In the genomic region with DNA sequence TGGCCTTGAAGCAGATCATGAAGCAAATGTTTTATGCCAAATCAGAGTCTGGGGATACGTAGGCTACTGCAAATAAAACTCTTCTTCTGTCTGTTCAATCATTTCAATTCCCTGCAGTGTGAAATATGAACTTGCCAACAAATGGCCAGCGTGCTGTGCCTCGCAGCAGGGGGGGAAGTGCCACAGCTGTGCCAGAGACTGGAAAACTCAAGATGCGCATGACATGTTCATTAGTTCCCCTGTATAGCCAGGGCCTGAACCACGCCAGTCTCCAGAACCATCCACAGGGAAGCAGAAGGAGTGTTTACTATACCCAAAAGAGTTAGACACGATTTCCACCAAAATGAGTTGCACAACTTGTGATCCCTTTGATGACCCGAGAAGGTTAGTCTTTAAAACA, we compare ENCODE assay signal across 12 cellular contexts.
DNase-seq lines count a peak whose midpoint lies in the region; ATAC-seq and TF ChIP-seq lines count a peak whose summit lies in the region.
"Had no signal": no experiment of that assay in that cellular context is flagged by ENCODE, and none has a peak within 500 bp of the region (broad histone marks: within the 10 kb centered on the region; RNA-seq: fewer than 3 reads in every experiment).

No MANE protein-coding gene starts in this region.

- H3K4me2 ChIP-seq in OCI-LY7 (ENCODE audit: low read length): no peak overlapping the region

- 30 to 56% (median 42%) methylated on average over 7 of the region's 7 CpGs for WGBS in heart left ventricle, 4 donors
- 61 to 84% (median 74%) methylated on average over 7 of the region's 7 CpGs for WGBS in spleen, 5 donors

- DNase-seq in DMS153 (lab: John Stamatoyannopoulos, UW) (peak; percentile 26), DMS153 treated with DMSO at 0.1 percent for 48 hours (lab: John Stamatoyannopoulos, UW; ENCODE audit: unreplicated experiment) (no peak), OCI-LY7 (ENCODE audit: low spot score) (no peak), heart left ventricle (peak in 2 of 5 donors; percentile 14 to 49), spleen (no peak), midbrain (lab: John Stamatoyannopoulos, UW) (no peak)
- DNase-seq: activated T-cell treated with anti-CD3 and anti-CD28 coated beads, Interleukin-2, amount 50 U/mL, for 48 hours; stimulated activated naive B cell treated with anti-CD40 and anti-IgM and Interleukin-4, amounts not matched to agents 10 μg/mL and 1 μg/mL and 100 μg/mL, for 72 hours had no signal

- peaks cover 12% of the 10 kb centered on the region for H3K4me1 ChIP-seq in OCI-LY7 (ENCODE audit: insufficient read depth, low read length, poor library complexity, severe bottlenecking)
- peaks cover 0 to 24% (median 6%) of the 10 kb centered on the region in 12 donors for H3K4me1 ChIP-seq in heart left ventricle
- H3K4me1 ChIP-seq in spleen: peaks cover 0 to 26% (median 2%) of the 10 kb centered on the region in 6 donors

- TF ChIP-seq POLR2A in heart left ventricle (IDR thresholded peaks at IDR 0.05): no peak
- TF ChIP-seq POLR2A in spleen (IDR thresholded peaks at IDR 0.05): no peak

- no peaks in the 10 kb centered on the region for H4K20me1 ChIP-seq in OCI-LY7 (ENCODE audit: insufficient read depth, low read length)

- peak; percentile 70 to 84 (median 82) for ATAC-seq in heart left ventricle
- ATAC-seq in HG02870 (IDR thresholded peaks at IDR 0.05; ENCODE audit: unreplicated experiment): no peak
- no peak for ATAC-seq in GM21367 (IDR thresholded peaks at IDR 0.05; ENCODE audit: unreplicated experiment)
- ATAC-seq: stimulated activated naive B cell treated with anti-CD40 and anti-IgM and Interleukin-4, amounts not matched to agents 10 μg/mL and 1 μg/mL and 100 μg/mL, for 72 hours had no signal

- intact Hi-C loops in OCI-LY7 (cut with micrococcal nuclease; ENCODE audit: unreplicated experiment): no loop called here
- intact Hi-C loops in heart left ventricle (cut with DNase I): loop anchor here in 2 of 10 donors (10.0 kb wide), 2 partner anchors 142 to 272 kb away; partner anchors contain the start of gene EFNA5 (in 1 of the 2)
- intact Hi-C loops in spleen (cut with DNase I; ENCODE audit: low total_unique reads): no loop called here

- H3K9me3 ChIP-seq in OCI-LY7 (ENCODE audit: low read length): no peaks in the 10 kb centered on the region
- H3K9me3 ChIP-seq in heart left ventricle: no peaks in the 10 kb centered on the region
- H3K9me3 ChIP-seq in spleen: no peaks in the 10 kb centered on the region

- CTCF ChIA-PET in OCI-LY7 (lab: Charles Lee; ENCODE audit: unreplicated experiment): no interaction called here

- POLR2A ChIA-PET in OCI-LY7 (lab: Charles Lee): interaction anchor here (0.7 to 2.5 kb wide), 3 partner anchors 12 to 110 kb away, joined by 3 to 11 read pairs (median 5); no protein-coding TSS in a partner anchor

- BruUV-seq in OCI-LY7 (replicated peaks; lab: Mats Ljungman, UMichigan): no TSS peak

- peak overlapping the region; percentile 8; the same call in 1 of the 2 replicates for H2AFZ ChIP-seq in OCI-LY7 (ENCODE audit: low read length)

- no peaks in the 10 kb centered on the region for H3K9me2 ChIP-seq in OCI-LY7 (ENCODE audit: insufficient read depth, low read length)

- H3K4me3 ChIP-seq in OCI-LY7 (ENCODE audit: low read depth, low read length, poor library complexity, severe bottlenecking) (no peak overlapping the region), heart left ventricle (no peak overlapping the region), spleen (no peak overlapping the region)

- H3K36me3 ChIP-seq in OCI-LY7 (ENCODE audit: insufficient read depth, low read length) (no peaks in the 10 kb centered on the region; the same call in 1 of the 2 replicates), heart left ventricle (no peaks in the 10 kb centered on the region), spleen (no peaks in the 10 kb centered on the region)

- H3K27ac ChIP-seq in OCI-LY7 (ENCODE audit: low read depth, low read length, poor library complexity, severe bottlenecking) (no peak overlapping the region), heart left ventricle (peak overlapping the region in 7 of 12 donors; percentile 12 to 52 (median 28)), spleen (peak overlapping the region in 6 of 8 donors; percentile 15 to 45 (median 31))
- H3K27ac ChIP-seq: 22Rv1, RWPE1 had no signal

- H3K27me3 ChIP-seq in heart left ventricle: no peaks in the 10 kb centered on the region
- no peaks in the 10 kb centered on the region for H3K27me3 ChIP-seq in spleen (replicated peaks in 1 of 7)

- TF ChIP-seq CTCF in OCI-LY7 (conservative IDR thresholded peaks at IDR 0.05; ENCODE audit: low read length) (no peak), heart left ventricle (IDR thresholded peaks at IDR 0.05) (no peak), spleen (IDR thresholded peaks at IDR 0.05 in 8 of 11, conservative IDR thresholded peaks at IDR 0.05 in 3 of 11) (no peak)

- H3K79me2 ChIP-seq in OCI-LY7 (ENCODE audit: insufficient read depth, low read depth, low read length): no peaks in the 10 kb centered on the region

Comparison
In these comparisons a context has a peak if more than half of its experiments do, and no peak if none do; other contexts are left out.
1. ATAC-seq: peak in heart left ventricle (4 of 4); none in HG02870 (single experiment) and GM21367 (single experiment).